8 cellular contexts compared by ENCODE assay signal in genomic region chr2:128027801-128028667, GRCh38. TPM values are rescaled to one million over a fixed set of nuclear protein-coding genes. Genes with fewer than 3 reads are reported as not detected.
A peak's percentile ranks its signal among the peaks of the same experiment; 100 is the strongest.
DNase-seq lines count a peak whose midpoint lies in the region; ATAC-seq and TF ChIP-seq lines count a peak whose summit lies in the region.

Gene SAP130, minus strand, starts transcription at chr2:128028059. Its CDS starts 1,767 bp downstream, at chr2:128026292.

- DNase-seq in CD8-positive, alpha-beta T cell = peak; percentile 95 to 99 (median 98)
- DNase-seq in HK-2 (ENCODE audit: unreplicated experiment) (peak; percentile 98), NCI-H82 treated with DMSO at 0.1 percent for 48 hours (lab: John Stamatoyannopoulos, UW; ENCODE audit: unreplicated experiment) (peak; percentile 93), dermis microvascular lymphatic vessel endothelial cell (ENCODE audit: low read depth in 2 of 2) (peak; percentile 77 to 97)
- peak; percentile 99 for DNase-seq in activated CD4-positive, alpha-beta T cell treated with anti-CD3 and anti-CD28 coated beads, Interleukin-2, amount 50 U/mL, for 48 hours
- DNase-seq in stimulated activated CD4-positive, alpha-beta T cell treated with anti-CD3 and anti-CD28 coated beads, Interleukin-4, amount 100 ng/mL, for 1 hour = peak; percentile 99

- H3K27me3 ChIP-seq in CD8-positive, alpha-beta T cell (ENCODE audit: insufficient read depth, low read length) = no peaks in the 10 kb centered on the region
- no peaks in the 10 kb centered on the region for H3K27me3 ChIP-seq in liver (ENCODE audit: control insufficient read depth in 4 of 4, insufficient read depth in 4 of 4, low read length in 3 of 4)

- intact Hi-C loops in CD8-positive, alpha-beta T cell (cut with DNase I, micrococcal nuclease) = loop anchor here (1.0 to 10.0 kb wide), 16 partner anchors 63 to 943 kb away; partner anchors contain the start of genes IWS1 (in 2 of the 2), MAP3K2 (in 2 of the 2), POLR2D (in 2 of the 2) and UGGT1 (in 2 of the 2)

- ATAC-seq in CD8-positive, alpha-beta T cell = peak; percentile 75
- peak; percentile 77 for ATAC-seq in GM19455 (IDR thresholded peaks at IDR 0.05; ENCODE audit: unreplicated experiment)

- no peaks in the 10 kb centered on the region for H3K9me3 Mint-ChIP-seq in CD8-positive, alpha-beta T cell

- H3K27ac Mint-ChIP-seq in CD8-positive, alpha-beta T cell = peak within 1 kb of the TSS; percentile 92

- peak within 1 kb of the TSS; percentile 97 for H3K4me3 Mint-ChIP-seq in CD8-positive, alpha-beta T cell

- WGBS in liver = under 1% methylated on average over 106 of the region's 106 CpGs

- no peak for TF ChIP-seq RAD21 in liver (IDR thresholded peaks at IDR 0.05)

- peak within 1 kb of the TSS; percentile 43 to 79 for H3K9ac ChIP-seq in liver (ENCODE audit: low read depth in 1 of 2, low read length in 2 of 2)

- no peaks in the 10 kb centered on the region for H3K27me3 Mint-ChIP-seq in CD8-positive, alpha-beta T cell (ENCODE audit: low read depth)

- peak within 1 kb of the TSS; percentile 89 for H3K4me3 ChIP-seq in CD8-positive, alpha-beta T cell (ENCODE audit: low read depth, low read length)
- peak within 1 kb of the TSS; percentile 96 to 100 (median 99) for H3K4me3 ChIP-seq in liver (ENCODE audit: low read depth in 1 of 3, low read length in 3 of 3)

- H3K36me3 Mint-ChIP-seq in CD8-positive, alpha-beta T cell = peaks cover 7% of the 10 kb centered on the region

- POLR2A ChIA-PET in CD8-positive, alpha-beta T cell (lab: Charles Lee) = interaction anchor here (1.0 to 2.5 kb wide), 2 partner anchors 15 to 64 kb away, joined by 6 to 26 read pairs; partner anchors contain the start of gene UGGT1

- peak within 1 kb of the TSS; percentile 79 for H3K27ac ChIP-seq in CD8-positive, alpha-beta T cell (ENCODE audit: low read depth, low read length)
- peak within 1 kb of the TSS; percentile 94 for H3K27ac ChIP-seq in liver (ENCODE audit: low read depth in 1 of 2, low read length in 2 of 2)

- no peak for TF ChIP-seq CTCF in CD8-positive, alpha-beta T cell (IDR thresholded peaks at IDR 0.05)
- no peak for TF ChIP-seq CTCF in liver (IDR thresholded peaks at IDR 0.05; ENCODE audit: low read depth, low read length, missing input control)

- CTCF ChIA-PET in CD8-positive, alpha-beta T cell (lab: Charles Lee) = interaction anchor here (0.7 to 1.5 kb wide), 3 partner anchors 63 to 169 kb away, joined by 3 to 6 read pairs (median 4); partner anchors contain the start of gene UGGT1

- H3K4me1 Mint-ChIP-seq in CD8-positive, alpha-beta T cell (ENCODE audit: low read depth) = peaks cover 23% of the 10 kb centered on the region

- H3K9me3 ChIP-seq in CD8-positive, alpha-beta T cell (ENCODE audit: low read length) = no peaks in the 10 kb centered on the region
- peaks cover 0 to 10% (median 3%) of the 10 kb centered on the region in 4 donors for H3K9me3 ChIP-seq in liver (ENCODE audit: control insufficient read depth in 4 of 4, low read length in 3 of 4)

- H3K4me1 ChIP-seq in CD8-positive, alpha-beta T cell (ENCODE audit: insufficient read depth, low read length) = peaks cover 12% of the 10 kb centered on the region
- peaks cover 1 to 17% (median 10%) of the 10 kb centered on the region in 4 donors for H3K4me1 ChIP-seq in liver (ENCODE audit: control insufficient read depth in 4 of 4, insufficient read depth in 4 of 4, low read length in 3 of 4)

- no peaks in the 10 kb centered on the region for H3K36me3 ChIP-seq in CD8-positive, alpha-beta T cell (ENCODE audit: insufficient read depth, low read length)
- H3K36me3 ChIP-seq in liver (ENCODE audit: control insufficient read depth in 4 of 4, insufficient read depth in 3 of 4, low read depth in 1 of 4, low read length in 3 of 4) = peaks cover 0 to 3% (median 0%) of the 10 kb centered on the region in 4 donors

TF ChIP-seq in liver, 16 proteins besides CTCF, POLR2A, EP300 and RAD21:
- TF ChIP-seq GABPA (IDR thresholded peaks at IDR 0.05 in 1 of 2, conservative IDR thresholded peaks at IDR 0.05 in 1 of 2) (peak in 1 of 2 donors; percentile 70), ZBTB33 (IDR thresholded peaks at IDR 0.05) (no peak), HNF4A (conservative IDR thresholded peaks at IDR 0.05) (peak in 1 of 2 donors; percentile 8), ATF3 (IDR thresholded peaks at IDR 0.05) (no peak), TAF1 (conservative IDR thresholded peaks at IDR 0.05) (no peak), MAX (IDR thresholded peaks at IDR 0.05) (no peak), JUND (IDR thresholded peaks at IDR 0.05) (no peak), RXRA (IDR thresholded peaks at IDR 0.05) (no peak), NR2F2 (IDR thresholded peaks at IDR 0.05) (no peak), REST (IDR thresholded peaks at IDR 0.05) (no peak), SP1 (IDR thresholded peaks at IDR 0.05) (peak; percentile 73), FOXA1 (IDR thresholded peaks at IDR 0.05) (no peak), FOXA2 (IDR thresholded peaks at IDR 0.05) (no peak), HNF4G (IDR thresholded peaks at IDR 0.05) (no peak), EGR1 (IDR thresholded peaks at IDR 0.05; ENCODE audit: low read depth in 2 of 2) (no peak), YY1 (IDR thresholded peaks at IDR 0.05) (peak; percentile 68)

RNA-seq across cellular contexts. Expression of gene SAP130, which starts in this region (rescaled TPM):
- 10 to 100 TPM; 17.8 to 18.9 TPM for total RNA-seq in CD8-positive, alpha-beta T cell
- 2.4 and 4.4 TPM in 2 replicates for total RNA-seq in dermis microvascular lymphatic vessel endothelial cell
- total RNA-seq in liver = 1 to 10 TPM; 4.2 to 4.8 TPM
- 1 to 10 TPM; 3.3 to 5.3 TPM for polyA plus RNA-seq in liver

Comparison
In these comparisons a context has a peak if more than half of its experiments do, and no peak if none do; other contexts are left out.
1. Peak in every context shown above with its lines: DNase-seq, ATAC-seq, H3K4me3 ChIP-seq and H3K27ac ChIP-seq.